18 cellular contexts compared by ENCODE assay signal in genomic region chr5:135913713-135914626, GRCh38. TPM values are rescaled to one million over a fixed set of nuclear protein-coding genes. Genes with fewer than 3 reads are reported as not detected.
"Had no signal": no experiment of that assay in that cellular context is flagged by ENCODE, and none has a peak within 500 bp of the region (broad histone marks: within the 10 kb centered on the region; RNA-seq: fewer than 3 reads in every experiment).

No MANE protein-coding gene starts in this region.

- H3K4me1 ChIP-seq: suprapubic skin had no signal

- H3K27ac ChIP-seq: SK-N-MC, skin epidermis, suprapubic skin had no signal

- ATAC-seq: esophagus mucosa, left ventricle myocardium superior had no signal

- DNase-seq: activated CD4-positive, alpha-beta T cell treated with anti-CD3 and anti-CD28 coated beads for 4 hours; activated naive CD4-positive, alpha-beta T cell treated with anti-CD3 and anti-CD28 coated beads for 36 hours; left ventricle myocardium superior; nucleus accumbens; stimulated activated CD4-positive, alpha-beta T cell treated with anti-CD3 and anti-CD28 coated beads, Interleukin-15, amount 100 ng/mL, for 24 hours; stimulated activated CD4-positive, alpha-beta T cell treated with anti-CD3 and anti-CD28 coated beads, Interleukin-4, amount 100 ng/mL, for 24 hours; stimulated activated naive CD4-positive, alpha-beta T cell treated with Interleukin-2 at 50 U/mL for 16 hours; trophoblast cell had no signal

- H3K36me3 Mint-ChIP-seq: memory B cell had no signal

- H3K4me3 Mint-ChIP-seq: activated naive CD4-positive, alpha-beta T cell treated with anti-CD3 and anti-CD28 coated beads for 36 hours; memory B cell; nephron had no signal

- H3K9me3 Mint-ChIP-seq: activated naive CD4-positive, alpha-beta T cell treated with anti-CD3 and anti-CD28 coated beads for 36 hours; memory B cell; nephron had no signal

- H3K9me3 ChIP-seq: suprapubic skin had no signal

- H3K4me3 ChIP-seq: SK-N-MC, skin epidermis, suprapubic skin had no signal

- H3K36me3 ChIP-seq: suprapubic skin had no signal

- H3K4me1 Mint-ChIP-seq: memory B cell, nephron had no signal

- H3K27ac Mint-ChIP-seq: activated naive CD4-positive, alpha-beta T cell treated with anti-CD3 and anti-CD28 coated beads for 36 hours; memory B cell; nephron had no signal

RNA-seq across cellular contexts. Expression of gene IL9, which starts 18.3 kb away (rescaled TPM):
- total RNA-seq: activated naive CD4-positive, alpha-beta T cell treated with anti-CD3 and anti-CD28 coated beads for 36 hours; cardiac septum; esophagus mucosa; kidney epithelial cell; left ventricle myocardium superior; mucosa of gallbladder; posterior vena cava; suprapubic skin had no signal

RNA-seq across cellular contexts. Expression of gene LECT2, which starts 40.8 kb away (rescaled TPM):
- total RNA-seq: activated naive CD4-positive, alpha-beta T cell treated with anti-CD3 and anti-CD28 coated beads for 36 hours; cardiac septum; esophagus mucosa; kidney epithelial cell; left ventricle myocardium superior; mucosa of gallbladder; posterior vena cava; suprapubic skin had no signal
